18 cellular contexts compared by ENCODE assay signal in the genomic region with DNA sequence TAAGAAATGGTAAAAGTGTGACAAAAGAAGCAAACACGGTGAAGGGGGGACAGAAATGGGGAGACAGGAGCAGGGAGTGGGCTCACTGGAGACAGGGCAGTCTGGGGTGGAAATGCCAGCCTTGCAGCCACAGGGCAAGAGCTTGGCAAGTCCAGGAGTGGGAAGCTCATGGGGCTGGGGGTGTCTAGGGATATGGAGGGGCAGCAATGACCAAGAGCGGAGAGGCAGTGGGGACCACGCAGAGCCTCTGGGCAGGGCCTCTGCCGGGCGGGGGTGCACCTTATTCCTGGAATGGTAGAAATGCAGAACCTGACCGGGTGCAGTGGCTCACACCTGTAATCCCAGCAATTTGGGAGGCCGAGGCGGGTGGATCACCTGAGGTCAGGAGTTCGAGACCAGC. TPM values are rescaled to one million over a fixed set of nuclear protein-coding genes. Genes with fewer than 3 reads are reported as not detected.
DNase-seq lines count a peak whose midpoint lies in the region; ATAC-seq, FAIRE-seq and TF ChIP-seq lines count a peak whose summit lies in the region.
"Had no signal": no experiment of that assay in that cellular context is flagged by ENCODE, and none has a peak within 500 bp of the region (broad histone marks: within the 10 kb centered on the region; RNA-seq: fewer than 3 reads in every experiment).

No MANE protein-coding gene starts in this region.

- no peak overlapping the region for H3K4me2 ChIP-seq in neural progenitor cell
- H3K4me2 ChIP-seq: BLaER1 had no signal

- no peak for ATAC-seq in Right ventricle myocardium inferior
- no peak for ATAC-seq in left ventricle myocardium superior
- ATAC-seq in left lobe of liver = no peak
- ATAC-seq: HCT116 had no signal

- H3K36me3 ChIP-seq in bronchial epithelial cell (ENCODE audit: control insufficient read depth, insufficient read depth, low read length) (no peaks in the 10 kb centered on the region), neural progenitor cell (no peaks in the 10 kb centered on the region)
- no peaks in the 10 kb centered on the region for H3K36me3 ChIP-seq in effector memory CD4-positive, alpha-beta T cell (ENCODE audit: control insufficient read depth, insufficient read depth, low read length)
- H3K36me3 ChIP-seq: BLaER1 had no signal

- H3K4me1 ChIP-seq in neural progenitor cell = peaks cover 27% of the 10 kb centered on the region
- H3K4me1 ChIP-seq in effector memory CD4-positive, alpha-beta T cell (ENCODE audit: control insufficient read depth, insufficient read depth, low read length, poor library complexity, severe bottlenecking) = peaks cover 17% of the 10 kb centered on the region

- DNase-seq in Right ventricle myocardium inferior (ENCODE audit: missing footprints) (peak; percentile 45), left ventricle myocardium superior (no peak), bronchial epithelial cell (ENCODE audit: low read depth) (no peak), neural progenitor cell (ENCODE audit: low spot score) (no peak), G401 (ENCODE audit: low spot score) (no peak), left lobe of liver (ENCODE audit: low spot score) (no peak)
- DNase-seq in effector memory CD4-positive, alpha-beta T cell = no peak
- DNase-seq: 8988T; AML-193; CD4-positive, alpha-beta memory T cell; DND-41; GF-D8 had no signal

- no peak overlapping the region for H3K27ac ChIP-seq in neural progenitor cell
- H3K27ac ChIP-seq in effector memory CD4-positive, alpha-beta T cell (ENCODE audit: insufficient read depth, low read length, poor library complexity, severe bottlenecking) = no peak overlapping the region
- H3K27ac ChIP-seq: BLaER1, HL-60 had no signal

- H3K4me3 ChIP-seq in bronchial epithelial cell (ENCODE audit: low read depth, low read length) (no peak overlapping the region), neural progenitor cell (no peak overlapping the region)
- H3K4me3 ChIP-seq in effector memory CD4-positive, alpha-beta T cell (ENCODE audit: insufficient read depth, low read depth, low read length, poor library complexity, severe bottlenecking) = no peak overlapping the region
- H3K4me3 ChIP-seq: BLaER1 had no signal

- H3K9ac ChIP-seq in neural progenitor cell = no peak overlapping the region
- H3K9ac ChIP-seq: BLaER1 had no signal

- peak overlapping the region; percentile 43 for H3K27ac Mint-ChIP-seq in neural progenitor cell

- in situ Hi-C loops in G401 (cut with HindIII; ENCODE audit: low sequenced_read_pairs) = no loop called here

- H3K27me3 Mint-ChIP-seq in neural progenitor cell (ENCODE audit: insufficient read depth, low read depth) = peaks cover 7% of the 10 kb centered on the region
- H3K27me3 Mint-ChIP-seq: CD4-positive, alpha-beta memory T cell had no signal

- H2AFZ ChIP-seq in neural progenitor cell (replicated peaks) = no peak overlapping the region

- no peak overlapping the region for H3K4me3 Mint-ChIP-seq in neural progenitor cell
- H3K4me3 Mint-ChIP-seq: CD4-positive, alpha-beta memory T cell had no signal

- H4K20me1 ChIP-seq in neural progenitor cell (ENCODE audit: low read depth) = no peaks in the 10 kb centered on the region
- H4K20me1 ChIP-seq: BLaER1 had no signal

- H3K9me3 ChIP-seq in neural progenitor cell (ENCODE audit: low read depth) = no peaks in the 10 kb centered on the region
- no peaks in the 10 kb centered on the region for H3K9me3 ChIP-seq in effector memory CD4-positive, alpha-beta T cell (ENCODE audit: control insufficient read depth, low read length)
- H3K9me3 ChIP-seq: BLaER1 had no signal

- TF ChIP-seq CTCF in bronchial epithelial cell (IDR thresholded peaks at IDR 0.05; ENCODE audit: insufficient read depth, low read length, severe bottlenecking) (no peak), neural progenitor cell (IDR thresholded peaks at IDR 0.05) (no peak)

- peaks cover 39% of the 10 kb centered on the region for H3K4me1 Mint-ChIP-seq in neural progenitor cell

- H3K36me3 Mint-ChIP-seq in neural progenitor cell = no peaks in the 10 kb centered on the region
- H3K36me3 Mint-ChIP-seq: CD4-positive, alpha-beta memory T cell had no signal

- H3F3A ChIP-seq in neural progenitor cell (ENCODE audit: low read depth) = peaks cover 18% of the 10 kb centered on the region

- no peaks in the 10 kb centered on the region for H3K79me2 ChIP-seq in neural progenitor cell (ENCODE audit: low read depth)

- peak; percentile 13 for FAIRE-seq in bronchial epithelial cell (lab: Jason Lieb, UNC)
- FAIRE-seq: D721Med, GM19239 had no signal

- H3K9me3 Mint-ChIP-seq in neural progenitor cell = no peaks in the 10 kb centered on the region
- H3K9me3 Mint-ChIP-seq: CD4-positive, alpha-beta memory T cell had no signal

- H3K27me3 ChIP-seq in bronchial epithelial cell (ENCODE audit: control insufficient read depth, insufficient read depth, low read length) (no peaks in the 10 kb centered on the region), neural progenitor cell (no peaks in the 10 kb centered on the region)
- H3K27me3 ChIP-seq in effector memory CD4-positive, alpha-beta T cell (replicated peaks; ENCODE audit: control insufficient read depth, insufficient read depth, low read length, poor library complexity, severe bottlenecking) = no peaks in the 10 kb centered on the region
- H3K27me3 ChIP-seq: BLaER1 had no signal

- intact Hi-C loops in Right ventricle myocardium inferior (cut with DNase I) = no loop called here
- intact Hi-C loops in left ventricle myocardium superior (cut with micrococcal nuclease) = no loop called here

RNA-seq across cellular contexts. Expression of gene SLC5A10, which starts 12.6 kb away (rescaled TPM):
- not detected for total RNA-seq in Right ventricle myocardium inferior
- total RNA-seq in left ventricle myocardium superior = not detected
- total RNA-seq in bronchial epithelial cell = 0.13 TPM in 1 of 2 replicates, not detected in the other
- not detected in 2 replicates for total RNA-seq in neural progenitor cell (ENCODE audit: low replicate concordance)
- total RNA-seq in G401 (2014; rRNA removed; shearing (Covaris generic)) = not detected in 2 replicates
- not detected for total RNA-seq in left lobe of liver
- total RNA-seq: CD4-positive, alpha-beta memory T cell; H4 had no signal

RNA-seq across cellular contexts. Expression of gene FAM83G, which starts 40.0 kb away (rescaled TPM):
- total RNA-seq in Right ventricle myocardium inferior (2.7 TPM), left ventricle myocardium superior (2.3 TPM), bronchial epithelial cell (28.4 and 35.5 TPM in 2 replicates), neural progenitor cell (ENCODE audit: low replicate concordance) (9.9 and 24.3 TPM in 2 replicates), left lobe of liver (11.7 TPM)
- total RNA-seq in G401 (2014; rRNA removed; shearing (Covaris generic)) = 10.2 and 16.7 TPM in 2 replicates
